In genomic region chr2:136378712-136379595, GRCh38 we compare ENCODE assay signal across 8 cellular contexts.
DNase-seq lines count a peak whose midpoint lies in the region; ATAC-seq, FAIRE-seq and TF ChIP-seq lines count a peak whose summit lies in the region.

No MANE protein-coding gene starts in this region.

- DNase-seq in CD4-positive, alpha-beta T cell, result peak; percentile 63 to 79 (median 72)
- peak; percentile 16 for DNase-seq in HFF-Myc (ENCODE audit: extremely low read depth, low read depth)
- peak; percentile 84 for DNase-seq in NCI-H748 (lab: John Stamatoyannopoulos, UW; ENCODE audit: unreplicated experiment)
- peak; percentile 79 for DNase-seq in activated CD8-positive, alpha-beta memory T cell treated with anti-CD3 and anti-CD28 coated beads for 24 hours
- peak; percentile 64 for DNase-seq in endothelial cell of umbilical vein (ENCODE audit: low read depth, low spot score)
- DNase-seq in neural crest cell (ENCODE audit: low read depth, low spot score), result peak; percentile 58
- peak; percentile 46 to 55 for DNase-seq in thyroid gland
- DNase-seq in occipital lobe (lab: John Stamatoyannopoulos, UW), result no peak

- no peaks in the 10 kb centered on the region for H3K79me2 ChIP-seq in endothelial cell of umbilical vein (ENCODE audit: control insufficient read depth, insufficient read depth, low read length)

- H3K36me3 Mint-ChIP-seq in CD4-positive, alpha-beta T cell (ENCODE audit: low read depth), result no peaks in the 10 kb centered on the region
- H3K36me3 Mint-ChIP-seq in neural crest cell (ENCODE audit: low read depth), result no peaks in the 10 kb centered on the region

- 66 to 76% methylated on average over 4 of the region's 4 CpGs for WGBS in thyroid gland, 2 donors

- BruUV-seq in endothelial cell of umbilical vein (replicated peaks; lab: Mats Ljungman, UMichigan), result no TSS peak

- no peaks in the 10 kb centered on the region for H3K9me3 Mint-ChIP-seq in CD4-positive, alpha-beta T cell
- H3K9me3 Mint-ChIP-seq in neural crest cell, result no peaks in the 10 kb centered on the region

- H4K20me1 ChIP-seq in endothelial cell of umbilical vein (replicated peaks; ENCODE audit: control insufficient read depth, extremely low read depth, insufficient read depth, low read length), result no peaks in the 10 kb centered on the region

- no peaks in the 10 kb centered on the region for H3K9me3 ChIP-seq in CD4-positive, alpha-beta T cell (ENCODE audit: control insufficient read depth, low read length)
- H3K9me3 ChIP-seq in endothelial cell of umbilical vein (replicated peaks; ENCODE audit: control insufficient read depth, insufficient read depth, low read length), result no peaks in the 10 kb centered on the region
- H3K9me3 ChIP-seq in thyroid gland, result no peaks in the 10 kb centered on the region

- no peak overlapping the region for H3K9ac ChIP-seq in endothelial cell of umbilical vein (replicated peaks; ENCODE audit: extremely low read depth, insufficient read depth, low read length)

- TF ChIP-seq POLR2A in endothelial cell of umbilical vein (IDR thresholded peaks at IDR 0.05; ENCODE audit: low read depth, low read length) (no peak), thyroid gland (IDR thresholded peaks at IDR 0.05) (no peak)

- H3K4me3 ChIP-seq in HFF-Myc (replicated peaks; ENCODE audit: low read depth, low read length) (no peak overlapping the region), endothelial cell of umbilical vein (replicated peaks in 1 of 3; ENCODE audit: insufficient read depth in 1 of 3, low read depth in 1 of 3, low read length in 3 of 3) (no peak overlapping the region), thyroid gland (replicated peaks in 1 of 3) (no peak overlapping the region)

- no peak overlapping the region for H3K4me2 ChIP-seq in endothelial cell of umbilical vein (ENCODE audit: insufficient read depth, low read length)

- H2AFZ ChIP-seq in endothelial cell of umbilical vein (ENCODE audit: low read depth, low read length), result no peak overlapping the region

- peak; percentile 80 for FAIRE-seq in endothelial cell of umbilical vein (lab: Jason Lieb, UNC)

- peak overlapping the region; percentile 31 for H3K4me3 Mint-ChIP-seq in CD4-positive, alpha-beta T cell
- no peak overlapping the region for H3K4me3 Mint-ChIP-seq in neural crest cell

- peaks cover 72% of the 10 kb centered on the region for H3K4me1 Mint-ChIP-seq in CD4-positive, alpha-beta T cell (ENCODE audit: low read depth)
- H3K4me1 Mint-ChIP-seq in neural crest cell, result peaks cover 38% of the 10 kb centered on the region

- CTCF ChIA-PET in CD4-positive, alpha-beta T cell (lab: Charles Lee), result interaction anchor here (1.2 to 2.1 kb wide), 7 partner anchors 11 to 465 kb away, joined by 3 to 10 read pairs (median 5); no protein-coding TSS in a partner anchor
- CTCF ChIA-PET in endothelial cell of umbilical vein (lab: Charles Lee), result interaction anchor here (2.9 to 3.8 kb wide), 4 partner anchors 462 to 465 kb away, joined by 16 to 54 read pairs (median 31); no protein-coding TSS in a partner anchor

- H3K4me1 ChIP-seq in endothelial cell of umbilical vein (ENCODE audit: control insufficient read depth, extremely low read depth, insufficient read depth, low read length) (peaks cover 7% of the 10 kb centered on the region), thyroid gland (peaks cover 0 to 3% of the 10 kb centered on the region in 2 donors)

- H3K27me3 Mint-ChIP-seq in CD4-positive, alpha-beta T cell, result no peaks in the 10 kb centered on the region
- no peaks in the 10 kb centered on the region for H3K27me3 Mint-ChIP-seq in neural crest cell (ENCODE audit: low read depth)

- H3K27ac ChIP-seq in CD4-positive, alpha-beta T cell (ENCODE audit: low read depth, low read length), result no peak overlapping the region
- no peak overlapping the region for H3K27ac ChIP-seq in endothelial cell of umbilical vein (ENCODE audit: insufficient read depth, low read depth, low read length)
- H3K27ac ChIP-seq in thyroid gland, result no peak overlapping the region

- intact Hi-C loops in CD4-positive, alpha-beta T cell (cut with DNase I, micrococcal nuclease), result loop anchor here (1.0 to 5.0 kb wide), 7 partner anchors 122 to 463 kb away; partner anchors contain the start of genes CXCR4 (in 1 of the 2) and DARS1 (in 1 of the 2)
- intact Hi-C loops in endothelial cell of umbilical vein (cut with micrococcal nuclease) (loop anchor here (1.0 to 5.0 kb wide), 6 partner anchors 141 to 1377 kb away; no protein-coding TSS in a partner anchor), thyroid gland (cut with DNase I) (no loop called here)

- H3K36me3 ChIP-seq in endothelial cell of umbilical vein (ENCODE audit: control insufficient read depth in 2 of 2, extremely low read depth in 1 of 2, insufficient read depth in 2 of 2, low read length in 2 of 2), result no peaks in the 10 kb centered on the region
- H3K36me3 ChIP-seq in thyroid gland, result no peaks in the 10 kb centered on the region

- no peaks in the 10 kb centered on the region for H3K9me1 ChIP-seq in endothelial cell of umbilical vein (replicated peaks; ENCODE audit: control insufficient read depth, extremely low read depth, insufficient read depth, low read length)

- H3K27me3 ChIP-seq in CD4-positive, alpha-beta T cell (ENCODE audit: control insufficient read depth, insufficient read depth, low read length), result no peaks in the 10 kb centered on the region
- H3K27me3 ChIP-seq in endothelial cell of umbilical vein (ENCODE audit: control insufficient read depth in 2 of 2, insufficient read depth in 2 of 2, low read length in 2 of 2) (no peaks in the 10 kb centered on the region), thyroid gland (no peaks in the 10 kb centered on the region)

- dilution Hi-C loops in endothelial cell of umbilical vein (cut with MboI; ENCODE audit: extremely low pct_ligation_motif_present, low sequenced_read_pairs), result no loop called here

- H3K27ac Mint-ChIP-seq in CD4-positive, alpha-beta T cell, result peak overlapping the region; percentile 80
- H3K27ac Mint-ChIP-seq in neural crest cell (ENCODE audit: unreplicated experiment), result no peak overlapping the region

- peak; percentile 35 for ATAC-seq in CD4-positive, alpha-beta T cell (ENCODE audit: poor library complexity)

- TF ChIP-seq CTCF in CD4-positive, alpha-beta T cell (IDR thresholded peaks at IDR 0.05), result peak; percentile 78
- TF ChIP-seq CTCF in HFF-Myc (IDR thresholded peaks at IDR 0.05; ENCODE audit: low read depth, low read length, missing control alignments) (peak; percentile 77), endothelial cell of umbilical vein (IDR thresholded peaks at IDR 0.05; ENCODE audit: extremely low read depth in 1 of 2, insufficient read depth in 1 of 2, low read depth in 1 of 2, low read length in 2 of 2) (peak; percentile 68 to 77), neural crest cell (conservative IDR thresholded peaks at IDR 0.05) (peak; percentile 84), thyroid gland (IDR thresholded peaks at IDR 0.05) (peak in 5 of 6 experiments; percentile 12 to 71 (median 70))

- POLR2A ChIA-PET in CD4-positive, alpha-beta T cell (lab: Charles Lee), result interaction anchor here (0.6 kb wide), 1 partner anchor 465 kb away, joined by 5 read pairs; no protein-coding TSS in a partner anchor
- POLR2A ChIA-PET in endothelial cell of umbilical vein (lab: Charles Lee), result no interaction called here

TF ChIP-seq in endothelial cell of umbilical vein, 7 proteins besides CTCF, POLR2A, EP300 and RAD21:
- TF ChIP-seq JUN (IDR thresholded peaks at IDR 0.05; ENCODE audit: borderline replicate concordance, insufficient read depth, insufficient read length, low read depth), result no peak
- no peak for TF ChIP-seq FOS (IDR thresholded peaks at IDR 0.05; ENCODE audit: borderline replicate concordance, insufficient read depth, low read length)
- TF ChIP-seq MAX (IDR thresholded peaks at IDR 0.05; ENCODE audit: insufficient read depth, insufficient read length), result no peak
- TF ChIP-seq MYC (IDR thresholded peaks at IDR 0.05; ENCODE audit: low read depth, low read length), result no peak
- no peak for TF ChIP-seq GATA2 (IDR thresholded peaks at IDR 0.05; ENCODE audit: insufficient read depth, insufficient read length, low read depth, low read length)
- no peak for TF ChIP-seq EZH2 (IDR thresholded peaks at IDR 0.05; ENCODE audit: borderline replicate concordance, low read depth, low read length, severe bottlenecking)
- no peak for TF ChIP-seq POLR2AphosphoS5 (IDR thresholded peaks at IDR 0.05; ENCODE audit: insufficient read depth, low read depth, low read length)
TF ChIP-seq in endothelial cell of umbilical vein: peak in this region for 0.
